In genomic region chrX:41481264-41482109, GRCh38 we compare ENCODE assay signal across 10 cellular contexts. TPM values are rescaled to one million over a fixed set of nuclear protein-coding genes. Genes with fewer than 3 reads are reported as not detected.
DNase-seq lines count a peak whose midpoint lies in the region; ATAC-seq and TF ChIP-seq lines count a peak whose summit lies in the region.
"Had no signal": no experiment of that assay in that cellular context is flagged by ENCODE, and none has a peak within 500 bp of the region (broad histone marks: within the 10 kb centered on the region; RNA-seq: fewer than 3 reads in every experiment).

No MANE protein-coding gene starts in this region.

- TF ChIP-seq CTCF in liver (IDR thresholded peaks at IDR 0.05; ENCODE audit: low read depth, low read length, missing input control) (peak; percentile 35), mesothelial cell of epicardium (IDR thresholded peaks at IDR 0.05; ENCODE audit: unreplicated experiment) (no peak)

- H3K4me3 ChIP-seq in HAP-1 (no peak overlapping the region), liver (ENCODE audit: low read depth in 1 of 3, low read length in 3 of 3) (no peak overlapping the region)
- H3K4me3 ChIP-seq: thyroid gland had no signal

- no peak for TF ChIP-seq POLR2A in GM18505 (IDR thresholded peaks at IDR 0.05; ENCODE audit: borderline replicate concordance, extremely low read depth, insufficient read depth, insufficient read length)

- no peak for ATAC-seq in HG03439 (IDR thresholded peaks at IDR 0.05; ENCODE audit: unreplicated experiment)
- ATAC-seq in GM18505 (IDR thresholded peaks at IDR 0.05; ENCODE audit: unreplicated experiment) = no peak

- H3K9me3 Mint-ChIP-seq in mesothelial cell of epicardium = peaks cover 17% of the 10 kb centered on the region

- H3K27me3 Mint-ChIP-seq in mesothelial cell of epicardium (ENCODE audit: low read depth) = no peaks in the 10 kb centered on the region

- no peaks in the 10 kb centered on the region for H3K36me3 Mint-ChIP-seq in mesothelial cell of epicardium

- peak; percentile 43 for DNase-seq in D341Med (ENCODE audit: low spot score)
- peak; percentile 23 to 67 for DNase-seq in HAP-1 (ENCODE audit: low spot score in 2 of 2)
- peak; percentile 1 to 11 for DNase-seq in activated CD4-positive, alpha-beta T cell treated with anti-CD3 and anti-CD28 coated beads, Interleukin-2, amount 50 U/mL, for 48 hours
- no peak for DNase-seq in mesothelial cell of epicardium (ENCODE audit: low spot score in 2 of 2, unreplicated experiment in 2 of 2)
- no peak for DNase-seq in MV-4-11 (lab: John Stamatoyannopoulos, UW)
- DNase-seq: thyroid gland had no signal

- no peak overlapping the region for H3K27ac Mint-ChIP-seq in mesothelial cell of epicardium

- H3K4me1 ChIP-seq in HAP-1 (peaks cover 20% of the 10 kb centered on the region), liver (ENCODE audit: control insufficient read depth in 4 of 4, insufficient read depth in 4 of 4, low read length in 3 of 4) (no peaks in the 10 kb centered on the region)
- H3K4me1 ChIP-seq: thyroid gland had no signal

- peak; percentile 39 to 73 for TF ChIP-seq RAD21 in liver (IDR thresholded peaks at IDR 0.05)

- H3K4me3 Mint-ChIP-seq in mesothelial cell of epicardium = no peak overlapping the region

- no peak overlapping the region for H3K9ac ChIP-seq in liver (ENCODE audit: low read depth in 1 of 2, low read length in 2 of 2)

- no peaks in the 10 kb centered on the region for H3K4me1 Mint-ChIP-seq in mesothelial cell of epicardium

- H3K36me3 ChIP-seq in HAP-1 (replicated peaks) (no peaks in the 10 kb centered on the region), liver (ENCODE audit: control insufficient read depth in 4 of 4, insufficient read depth in 3 of 4, low read depth in 1 of 4, low read length in 3 of 4) (no peaks in the 10 kb centered on the region)
- H3K36me3 ChIP-seq: thyroid gland had no signal

- H3K27ac ChIP-seq in liver (ENCODE audit: low read depth in 1 of 2, low read length in 2 of 2) = no peak overlapping the region
- H3K27ac ChIP-seq: epithelial cell of prostate, thyroid gland had no signal

- H3K27me3 ChIP-seq in HAP-1 (ENCODE audit: low read depth) (no peaks in the 10 kb centered on the region), liver (ENCODE audit: control insufficient read depth in 4 of 4, insufficient read depth in 4 of 4, low read length in 3 of 4) (no peaks in the 10 kb centered on the region)
- H3K27me3 ChIP-seq: thyroid gland had no signal

- WGBS in liver = 86% methylated on average over 6 of the region's 6 CpGs

- in situ Hi-C loops in HAP-1 (cut with MboI; ENCODE audit: low sequenced_read_pairs) = no loop called here

- H3K9me3 ChIP-seq in HAP-1 (peaks cover 3% of the 10 kb centered on the region; the same call in 1 of the 2 replicates), liver (ENCODE audit: control insufficient read depth in 4 of 4, low read length in 3 of 4) (no peaks in the 10 kb centered on the region)
- H3K9me3 ChIP-seq: thyroid gland had no signal

TF ChIP-seq in liver, 16 proteins besides CTCF, POLR2A, EP300 and RAD21:
- TF ChIP-seq RXRA (IDR thresholded peaks at IDR 0.05) (peak in 1 of 2 donors; percentile 10), EGR1 (IDR thresholded peaks at IDR 0.05; ENCODE audit: low read depth in 2 of 2) (no peak)

RNA-seq across cellular contexts. Expression of gene NYX, which starts 34.3 kb away (rescaled TPM):
- total RNA-seq in liver (not detected), mesothelial cell of epicardium (not detected in 3 replicates)
- not detected for polyA plus RNA-seq in liver
- total RNA-seq: thyroid gland had no signal

Comparison
In these comparisons a context has a peak if more than half of its experiments do, and no peak if none do; other contexts are left out.
1. DNase-seq: peak in D341Med (single experiment), HAP-1 (2 of 2) and activated CD4-positive, alpha-beta T cell treated with anti-CD3 and anti-CD28 coated beads, Interleukin-2, amount 50 U/mL, for 48 hours (2 of 2); none in mesothelial cell of epicardium (0 of 2) and MV-4-11 (single experiment).